ENCODE assay signal across 16 cellular contexts in genomic region chr20:33897313-33897912, GRCh38.
DNase-seq lines count a peak whose midpoint lies in the region; ATAC-seq, FAIRE-seq and TF ChIP-seq lines count a peak whose summit lies in the region.
"Had no signal": no experiment of that assay in that cellular context is flagged by ENCODE, and none has a peak within 500 bp of the region (broad histone marks: within the 10 kb centered on the region; RNA-seq: fewer than 3 reads in every experiment).

No MANE protein-coding gene starts in this region.

- intact Hi-C loops in colonic mucosa (cut with DNase I), result no loop called here

- H2BK120ac ChIP-seq in neuronal stem cell (ENCODE audit: low read depth, low read length), result no peak overlapping the region

- H4K91ac ChIP-seq in neuronal stem cell (ENCODE audit: low read depth, low read length, poor library complexity), result no peak overlapping the region

- no peak overlapping the region for H2BK15ac ChIP-seq in neuronal stem cell (ENCODE audit: low read length)

- no peak overlapping the region for H3K4me3 ChIP-seq in DND-41 (ENCODE audit: low read depth in 1 of 2, low read length in 2 of 2)
- no peak overlapping the region for H3K4me3 ChIP-seq in WERI-Rb-1 (ENCODE audit: low read depth, low read length)
- no peak overlapping the region for H3K4me3 ChIP-seq in neuronal stem cell (ENCODE audit: low read length in 2 of 2)
- no peak overlapping the region for H3K4me3 ChIP-seq in colonic mucosa

- no peak overlapping the region for H3K23ac ChIP-seq in neuronal stem cell (ENCODE audit: low read depth, low read length, poor library complexity)

- no peak overlapping the region for H2BK12ac ChIP-seq in neuronal stem cell (ENCODE audit: low read length)

- H3K27ac ChIP-seq in DND-41 (ENCODE audit: low read length) (no peak overlapping the region), WERI-Rb-1 (no peak overlapping the region), neuronal stem cell (replicated peaks; ENCODE audit: low read length) (no peak overlapping the region), colonic mucosa (no peak overlapping the region)

- H3K9me3 ChIP-seq in DND-41 (ENCODE audit: insufficient read depth, low read length, severe bottlenecking) (no peaks in the 10 kb centered on the region), WERI-Rb-1 (ENCODE audit: severe bottlenecking) (no peaks in the 10 kb centered on the region), neuronal stem cell (replicated peaks in 1 of 2; ENCODE audit: control insufficient read depth in 2 of 2, insufficient read depth in 1 of 2, low read depth in 1 of 2, low read length in 2 of 2) (no peaks in the 10 kb centered on the region), colonic mucosa (no peaks in the 10 kb centered on the region)

- no peak overlapping the region for H2BK5ac ChIP-seq in neuronal stem cell (ENCODE audit: low read length)

- ATAC-seq in DND-41 (ENCODE audit: insufficient read depth, low read depth) (no peak), GM21423 (IDR thresholded peaks at IDR 0.05; ENCODE audit: unreplicated experiment) (no peak)
- ATAC-seq: left lobe of liver, T-cell had no signal

- no peak for DNase-seq in DND-41
- DNase-seq in HTR-8/SVneo (ENCODE audit: insufficient read length, low spot score), result no peak
- DNase-seq in WERI-Rb-1, result no peak
- DNase-seq in neuronal stem cell (ENCODE audit: low spot score), result no peak
- DNase-seq in RPMI8226, result no peak
- no peak for DNase-seq in NOMO-1 (lab: John Stamatoyannopoulos, UW; ENCODE audit: unreplicated experiment in 2 of 2)
- DNase-seq in colonic mucosa, result no peak
- DNase-seq: activated CD4-positive, alpha-beta T cell treated with anti-CD3 and anti-CD28 coated beads, Interleukin-2, amount 50 U/mL, for 1 hour; amygdala; CD8-positive, alpha-beta memory T cell; hippocampal formation; naive B cell; T-cell had no signal

- H3K36me3 ChIP-seq in DND-41 (ENCODE audit: insufficient read depth, low read length) (no peaks in the 10 kb centered on the region), WERI-Rb-1 (no peaks in the 10 kb centered on the region), neuronal stem cell (replicated peaks in 1 of 2; ENCODE audit: control insufficient read depth in 2 of 2, insufficient read depth in 2 of 2, low read length in 2 of 2) (no peaks in the 10 kb centered on the region), colonic mucosa (no peaks in the 10 kb centered on the region)

- no peaks in the 10 kb centered on the region for H3K79me1 ChIP-seq in neuronal stem cell (ENCODE audit: low read depth, low read length)

- WGBS in neuronal stem cell (ENCODE audit: extremely low coverage in 2 of 2, insufficient read length in 2 of 2, insufficient replicate concordance in 1 of 2), 2 donors, result no CpG with 5 or more reads among the region's 8 CpGs

- no peak overlapping the region for H4K8ac ChIP-seq in neuronal stem cell (ENCODE audit: low read depth, low read length)

- H3K4me1 ChIP-seq in DND-41 (ENCODE audit: insufficient read depth, low read length) (no peaks in the 10 kb centered on the region), neuronal stem cell (ENCODE audit: control insufficient read depth in 2 of 2, insufficient read depth in 1 of 2, low read depth in 1 of 2, low read length in 2 of 2) (peaks cover 7 to 11% of the 10 kb centered on the region in 2 donors), colonic mucosa (no peaks in the 10 kb centered on the region)

- H3K4ac ChIP-seq in neuronal stem cell (ENCODE audit: low read length), result no peak overlapping the region

- H3K27me3 ChIP-seq in DND-41 (ENCODE audit: insufficient read depth, low read length, poor library complexity) (peaks cover 3% of the 10 kb centered on the region), WERI-Rb-1 (ENCODE audit: insufficient read depth, low read depth, severe bottlenecking) (no peaks in the 10 kb centered on the region), neuronal stem cell (ENCODE audit: control insufficient read depth in 3 of 3, insufficient read depth in 3 of 3, low read depth in 1 of 3, low read length in 3 of 3) (peaks cover 0 to 4% (median 0%) of the 10 kb centered on the region in 3 experiments), colonic mucosa (no peaks in the 10 kb centered on the region)

- H3K79me2 ChIP-seq in DND-41 (ENCODE audit: insufficient read depth, low read length), result no peaks in the 10 kb centered on the region

- H4K20me1 ChIP-seq in DND-41 (ENCODE audit: insufficient read depth, low read length), result 0 out of 2 replicates have a peak, but pooled peaks cover 2% of the 10 kb centered on the region

- H3K14ac ChIP-seq in neuronal stem cell (ENCODE audit: low read length), result no peak overlapping the region

- H3K9ac ChIP-seq in DND-41 (ENCODE audit: low read depth, low read length), result no peak overlapping the region
- no peak overlapping the region for H3K9ac ChIP-seq in neuronal stem cell (ENCODE audit: low read depth, low read length, poor library complexity)
- H3K9ac ChIP-seq in colonic mucosa (ENCODE audit: low read depth in 2 of 2, low read length in 2 of 2), result no peak overlapping the region

- H2AK5ac ChIP-seq in neuronal stem cell (ENCODE audit: low read depth, low read length), result no peak overlapping the region

- peak overlapping the region; percentile 25 for H3K18ac ChIP-seq in neuronal stem cell (ENCODE audit: low read length)

- H3K4me2 ChIP-seq in DND-41 (ENCODE audit: insufficient read depth, low read length), result no peak overlapping the region
- H3K4me2 ChIP-seq in neuronal stem cell (ENCODE audit: insufficient read depth, low read length, poor library complexity, severe bottlenecking), result no peak overlapping the region

- FAIRE-seq in HTR-8/SVneo (lab: Jason Lieb, UNC), result peak; percentile 20
- FAIRE-seq: colon had no signal

- TF ChIP-seq CTCF in DND-41 (IDR thresholded peaks at IDR 0.05; ENCODE audit: borderline replicate concordance, extremely low read depth, low read length, poor library complexity, severe bottlenecking) (peak; percentile 56), WERI-Rb-1 (IDR thresholded peaks at IDR 0.05; ENCODE audit: low read depth, low read length) (peak; percentile 25; the same call in 1 of the 2 replicates), colonic mucosa (IDR thresholded peaks at IDR 0.05) (no peak)

- H2AFZ ChIP-seq in DND-41 (ENCODE audit: low read depth, low read length), result no peak overlapping the region
- no peak overlapping the region for H2AFZ ChIP-seq in neuronal stem cell (ENCODE audit: low read length)
